1 cellular context compared by ENCODE assay signal in genomic region chr11:77506857-77507256, GRCh38.
A peak's percentile ranks its signal among the peaks of the same experiment; 100 is the strongest.
TF ChIP-seq lines count a peak whose summit lies in the region.

No MANE protein-coding gene starts in this region.

TF ChIP-seq in HEK293, 187 proteins besides CTCF, POLR2A, EP300 and RAD21 (continued from another document and continues in another):
- no peak for TF ChIP-seq ZNF610 (tag by site-specific recombination; IDR thresholded peaks at IDR 0.05; ENCODE audit: borderline replicate concordance)
- TF ChIP-seq OSR2 (tag by site-specific recombination; IDR thresholded peaks at IDR 0.05), result peak; percentile 64
- TF ChIP-seq ZNF341 (tag by site-specific recombination; IDR thresholded peaks at IDR 0.05; ENCODE audit: low read depth), result no peak
- 0 out of 2 replicates have a peak, but pooled peaks have one; percentile 11 for TF ChIP-seq WT1 (tag by site-specific recombination; IDR thresholded peaks at IDR 0.05)
- no peak for TF ChIP-seq TRIM28 (IDR thresholded peaks at IDR 0.05; ENCODE audit: borderline replicate concordance, low read length)
- peak; percentile 31; the same call in 1 of the 2 replicates for TF ChIP-seq PRDM10 (tag by site-specific recombination; IDR thresholded peaks at IDR 0.05)
- TF ChIP-seq ZSCAN18 (tag by site-specific recombination; IDR thresholded peaks at IDR 0.05), result no peak
- no peak for TF ChIP-seq PATZ1 (tag by site-specific recombination; IDR thresholded peaks at IDR 0.05)
- peak; percentile 40; the same call in 1 of the 2 replicates for TF ChIP-seq ZNF843 (tag by site-specific recombination; IDR thresholded peaks at IDR 0.05)
- no peak for TF ChIP-seq ZNF169 (tag by site-specific recombination; IDR thresholded peaks at IDR 0.05)
- no peak for TF ChIP-seq REST (tag by site-specific recombination; IDR thresholded peaks at IDR 0.05)
- 0 out of 2 replicates have a peak, but pooled peaks have one; percentile 27 for TF ChIP-seq ZSCAN30 (tag by site-specific recombination; IDR thresholded peaks at IDR 0.05)
- TF ChIP-seq TSHZ1 (tag by site-specific recombination; IDR thresholded peaks at IDR 0.05; ENCODE audit: borderline replicate concordance), result 0 out of 2 replicates have a peak, but pooled peaks have one; percentile 1
- TF ChIP-seq ZNF549 (tag by site-specific recombination; IDR thresholded peaks at IDR 0.05), result peak; percentile 72; the same call in 1 of the 2 replicates
- peak; percentile 43; the same call in 1 of the 2 replicates for TF ChIP-seq MZF1 (tag by site-specific recombination; IDR thresholded peaks at IDR 0.05; ENCODE audit: borderline replicate concordance)
- TF ChIP-seq ZNF544 (tag by site-specific recombination; IDR thresholded peaks at IDR 0.05), result peak; percentile 75
- TF ChIP-seq KLF7 (tag by site-specific recombination; IDR thresholded peaks at IDR 0.05; ENCODE audit: borderline replicate concordance), result no peak
- peak; percentile 48; the same call in 1 of the 2 replicates for TF ChIP-seq KLF8 (tag by site-specific recombination; IDR thresholded peaks at IDR 0.05)
- no peak for TF ChIP-seq ZBTB8A (tag by site-specific recombination; IDR thresholded peaks at IDR 0.05)
- no peak for TF ChIP-seq ZNF48 (tag by site-specific recombination; IDR thresholded peaks at IDR 0.05)
- TF ChIP-seq ZXDB (tag by site-specific recombination; IDR thresholded peaks at IDR 0.05), result peak; percentile 38; the same call in 1 of the 2 replicates
- TF ChIP-seq ZBTB48 (tag by site-specific recombination; IDR thresholded peaks at IDR 0.05), result no peak
- TF ChIP-seq ZNF558 (tag by site-specific recombination; IDR thresholded peaks at IDR 0.05), result 0 out of 2 replicates have a peak, but pooled peaks have one; percentile 43
- TF ChIP-seq IKZF3 (tag by site-specific recombination; IDR thresholded peaks at IDR 0.05), result 0 out of 2 replicates have a peak, but pooled peaks have one; percentile 22
- TF ChIP-seq RBAK (tag by site-specific recombination; IDR thresholded peaks at IDR 0.05), result no peak
- TF ChIP-seq ZNF184 (tag by site-specific recombination; IDR thresholded peaks at IDR 0.05), result peak; percentile 89; the same call in 1 of the 2 replicates
- no peak for TF ChIP-seq REPIN1 (tag by site-specific recombination; IDR thresholded peaks at IDR 0.05; ENCODE audit: low read depth)
- TF ChIP-seq HIC1 (tag by site-specific recombination; IDR thresholded peaks at IDR 0.05), result no peak
- no peak for TF ChIP-seq ZNF391 (tag by site-specific recombination; IDR thresholded peaks at IDR 0.05; ENCODE audit: borderline replicate concordance, low read depth)
- peak; percentile 32; the same call in 1 of the 2 replicates for TF ChIP-seq ZNF18 (tag by site-specific recombination; IDR thresholded peaks at IDR 0.05)
- peak; percentile 79; the same call in 1 of the 2 replicates for TF ChIP-seq ZNF561 (tag by site-specific recombination; IDR thresholded peaks at IDR 0.05; ENCODE audit: borderline replicate concordance)
- 0 out of 2 replicates have a peak, but pooled peaks have one; percentile 27 for TF ChIP-seq ZBTB7A (tag by site-specific recombination; IDR thresholded peaks at IDR 0.05; ENCODE audit: low read depth)
- no peak for TF ChIP-seq ZIC2 (tag by site-specific recombination; IDR thresholded peaks at IDR 0.05)
- peak; percentile 8; the same call in 1 of the 2 replicates for TF ChIP-seq ZNF335 (tag by site-specific recombination; conservative IDR thresholded peaks at IDR 0.05)
- 0 out of 2 replicates have a peak, but pooled peaks have one; percentile 43 for TF ChIP-seq ZNF324 (tag by site-specific recombination; IDR thresholded peaks at IDR 0.05)
- TF ChIP-seq KLF16 (tag by site-specific recombination; IDR thresholded peaks at IDR 0.05), result no peak
- 0 out of 2 replicates have a peak, but pooled peaks have one; percentile 58 for TF ChIP-seq ZNF112 (tag by site-specific recombination; IDR thresholded peaks at IDR 0.05)
- TF ChIP-seq ZNF362 (tag by site-specific recombination; IDR thresholded peaks at IDR 0.05), result no peak
- peak; percentile 74 for TF ChIP-seq KLF10 (tag by site-specific recombination; IDR thresholded peaks at IDR 0.05)
- 0 out of 2 replicates have a peak, but pooled peaks have one; percentile 46 for TF ChIP-seq ZNF629 (tag by site-specific recombination; IDR thresholded peaks at IDR 0.05)
- no peak for TF ChIP-seq ZNF146 (tag by site-specific recombination; IDR thresholded peaks at IDR 0.05)
- peak; percentile 40; the same call in 1 of the 2 replicates for TF ChIP-seq ZBTB17 (tag by site-specific recombination; IDR thresholded peaks at IDR 0.05)
